In the genomic region with DNA sequence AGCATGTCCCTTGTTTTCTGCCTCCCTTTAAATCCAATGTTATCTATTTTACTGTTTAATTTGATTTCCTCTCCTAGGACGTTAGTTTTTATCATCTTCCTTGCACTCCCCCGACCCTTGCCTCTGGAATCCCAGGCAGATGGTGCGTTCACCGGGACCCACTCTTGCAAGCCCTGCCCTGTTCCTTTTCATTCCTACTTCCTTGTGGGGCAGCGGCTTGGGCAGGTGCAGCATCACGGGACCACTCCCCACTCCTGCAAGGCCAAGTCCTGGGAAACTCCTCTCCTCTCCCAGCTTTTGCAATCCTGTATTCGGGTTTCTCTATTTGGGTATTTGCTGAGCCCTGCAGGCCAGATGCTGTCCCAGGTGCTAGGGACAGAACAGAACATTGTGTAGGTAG, we compare ENCODE assay signal across 17 cellular contexts.
DNase-seq lines count a peak whose midpoint lies in the region; ATAC-seq and TF ChIP-seq lines count a peak whose summit lies in the region.
"Had no signal": no experiment of that assay in that cellular context is flagged by ENCODE, and none has a peak within 500 bp of the region (broad histone marks: within the 10 kb centered on the region; RNA-seq: fewer than 3 reads in every experiment).

No MANE protein-coding gene starts in this region.

- no peak for DNase-seq in stimulated activated naive CD8-positive, alpha-beta T cell treated with anti-CD3 and anti-CD28 coated beads, Interleukin-15, amount 100 ng/mL, for 72 hours
- no peak for DNase-seq in stimulated activated naive CD8-positive, alpha-beta T cell treated with anti-CD3 and anti-CD28 coated beads, Interleukin-15, Interleukin-2, amounts not matched to agents 100 U/mL and 50 U/mL, for 24 hours
- DNase-seq in RWPE2 (ENCODE audit: low spot score) (peak; percentile 66), NCI-H1092 treated with DMSO at 0.1 percent for 48 hours (lab: John Stamatoyannopoulos, UW) (no peak)
- DNase-seq: AML-193; Calu3; CD4-positive, alpha-beta T cell; CD8-positive, alpha-beta T cell; DMS79 treated with DMSO at 0.1 percent for 48 hours; GF-D8 had no signal

- H3K27me3 ChIP-seq in RWPE2 (ENCODE audit: insufficient read depth, poor library complexity, severe bottlenecking) = peaks cover 57% of the 10 kb centered on the region

- H3K27ac ChIP-seq in RWPE2 (ENCODE audit: poor library complexity, severe bottlenecking) = no peak overlapping the region
- H3K27ac ChIP-seq: 22Rv1; A549; BLaER1 treated with 17β-estradiol and CSF1 and Interleukin-3, amounts not matched to agents 10 nM and 100 nM; C4-2B had no signal

- H3K36me3 ChIP-seq in RWPE2 (ENCODE audit: low read depth) = no peaks in the 10 kb centered on the region
- H3K36me3 ChIP-seq: BLaER1 treated with 17β-estradiol and CSF1 and Interleukin-3, amounts not matched to agents 10 nM and 100 nM had no signal

- H3K4me1 ChIP-seq in RWPE2 (ENCODE audit: insufficient read depth, poor library complexity, severe bottlenecking) = no peaks in the 10 kb centered on the region
- H3K4me1 ChIP-seq: A549; BLaER1 treated with 17β-estradiol and CSF1 and Interleukin-3, amounts not matched to agents 10 nM and 100 nM; Caco-2 had no signal

- H3K4me3 Mint-ChIP-seq in stimulated activated naive CD8-positive, alpha-beta T cell treated with anti-CD3 and anti-CD28 coated beads, Interleukin-15, amount 100 ng/mL, for 72 hours = no peak overlapping the region
- H3K4me3 Mint-ChIP-seq: B cell; CD4-positive, alpha-beta T cell; CD8-positive, alpha-beta T cell had no signal

- H3K9me3 ChIP-seq in RWPE2 (ENCODE audit: severe bottlenecking) = peaks cover 6% of the 10 kb centered on the region

- no peak for ATAC-seq in stimulated activated naive CD8-positive, alpha-beta T cell treated with anti-CD3 and anti-CD28 coated beads, Interleukin-15, amount 100 ng/mL, for 72 hours
- ATAC-seq in stimulated activated naive CD8-positive, alpha-beta T cell treated with anti-CD3 and anti-CD28 coated beads, Interleukin-15, Interleukin-2, amounts not matched to agents 100 U/mL and 50 U/mL, for 24 hours = no peak
- ATAC-seq in RWPE2 (ENCODE audit: low read depth) (no peak), HG03045 (IDR thresholded peaks at IDR 0.05; ENCODE audit: unreplicated experiment) (no peak)
- ATAC-seq: A549; CD8-positive, alpha-beta T cell had no signal

- peak overlapping the region; percentile 31 to 55 for H3K27ac Mint-ChIP-seq in stimulated activated naive CD8-positive, alpha-beta T cell treated with anti-CD3 and anti-CD28 coated beads, Interleukin-15, amount 100 ng/mL, for 72 hours
- H3K27ac Mint-ChIP-seq: B cell; CD4-positive, alpha-beta T cell; CD8-positive, alpha-beta T cell had no signal

- no peak overlapping the region for H3K4me3 ChIP-seq in RWPE2 (ENCODE audit: severe bottlenecking)
- H3K4me3 ChIP-seq: A549; BLaER1 treated with 17β-estradiol and CSF1 and Interleukin-3, amounts not matched to agents 10 nM and 100 nM had no signal

- no peak for TF ChIP-seq CTCF in RWPE2 (IDR thresholded peaks at IDR 0.05; ENCODE audit: poor library complexity, severe bottlenecking)

- H3K4me1 Mint-ChIP-seq in stimulated activated naive CD8-positive, alpha-beta T cell treated with anti-CD3 and anti-CD28 coated beads, Interleukin-15, amount 100 ng/mL, for 72 hours = no peaks in the 10 kb centered on the region
- H3K4me1 Mint-ChIP-seq: B cell had no signal

- H3K27me3 Mint-ChIP-seq in stimulated activated naive CD8-positive, alpha-beta T cell treated with anti-CD3 and anti-CD28 coated beads, Interleukin-15, amount 100 ng/mL, for 72 hours = peaks cover 55% of the 10 kb centered on the region

- peaks cover 6 to 7% of the 10 kb centered on the region in 2 donors for H3K9me3 Mint-ChIP-seq in stimulated activated naive CD8-positive, alpha-beta T cell treated with anti-CD3 and anti-CD28 coated beads, Interleukin-15, amount 100 ng/mL, for 72 hours
- H3K9me3 Mint-ChIP-seq: CD4-positive, alpha-beta T cell; CD8-positive, alpha-beta T cell had no signal
